ENCODE assay signal across 8 cellular contexts in the genomic region with DNA sequence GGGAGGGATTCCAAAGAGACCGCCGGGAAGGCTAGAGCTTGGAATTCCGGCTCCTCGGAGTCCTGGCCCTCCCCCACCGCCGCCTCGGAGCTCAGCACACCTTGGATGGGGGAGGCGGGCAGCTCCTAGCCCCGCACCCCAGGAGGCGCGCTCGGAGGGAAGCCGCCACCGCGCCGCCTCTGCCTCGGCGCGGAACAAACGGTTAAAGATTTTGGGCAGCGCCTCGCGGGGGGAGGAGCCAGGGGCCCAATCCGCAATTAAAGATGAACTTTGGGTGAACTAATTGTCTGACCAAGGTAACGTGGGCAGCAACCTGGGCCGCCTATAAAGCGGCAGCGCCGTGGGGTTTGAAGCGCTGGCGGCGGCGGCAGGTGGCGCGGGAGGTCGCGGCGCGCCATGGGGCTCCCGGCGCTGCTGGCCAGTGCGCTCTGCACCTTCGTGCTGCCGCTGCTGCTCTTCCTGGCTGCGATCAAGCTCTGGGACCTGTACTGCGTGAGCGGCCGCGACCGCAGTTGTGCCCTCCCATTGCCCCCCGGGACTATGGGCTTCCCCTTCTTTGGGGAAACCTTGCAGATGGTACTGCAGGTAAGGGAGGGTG. TPM values are rescaled to one million over a fixed set of nuclear protein-coding genes. Genes with fewer than 3 reads are reported as not detected.
DNase-seq lines count a peak whose midpoint lies in the region; ATAC-seq and TF ChIP-seq lines count a peak whose summit lies in the region.

A gene with protein sequence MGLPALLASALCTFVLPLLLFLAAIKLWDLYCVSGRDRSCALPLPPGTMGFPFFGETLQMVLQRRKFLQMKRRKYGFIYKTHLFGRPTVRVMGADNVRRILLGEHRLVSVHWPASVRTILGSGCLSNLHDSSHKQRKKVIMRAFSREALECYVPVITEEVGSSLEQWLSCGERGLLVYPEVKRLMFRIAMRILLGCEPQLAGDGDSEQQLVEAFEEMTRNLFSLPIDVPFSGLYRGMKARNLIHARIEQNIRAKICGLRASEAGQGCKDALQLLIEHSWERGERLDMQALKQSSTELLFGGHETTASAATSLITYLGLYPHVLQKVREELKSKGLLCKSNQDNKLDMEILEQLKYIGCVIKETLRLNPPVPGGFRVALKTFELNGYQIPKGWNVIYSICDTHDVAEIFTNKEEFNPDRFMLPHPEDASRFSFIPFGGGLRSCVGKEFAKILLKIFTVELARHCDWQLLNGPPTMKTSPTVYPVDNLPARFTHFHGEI (plus strand): TSS at position 355 of the 598 bp plus-strand sequence. CDS start 42 bp downstream, at position 397.

- TF ChIP-seq POLR2A in body of pancreas (IDR thresholded peaks at IDR 0.05), result no peak

- POLR2A ChIA-PET in Caco-2 (lab: Charles Lee), result interaction anchor here (1.2 kb wide), 1 partner anchor 423 kb away, joined by 3 read pairs; a partner anchor contains a TSS

- TF ChIP-seq CTCF in Caco-2 (IDR thresholded peaks at IDR 0.05; ENCODE audit: insufficient read depth in 1 of 2, low read depth in 1 of 2, low read length in 1 of 2, severe bottlenecking in 1 of 2, unreplicated experiment in 1 of 2) (no peak), dorsolateral prefrontal cortex (IDR thresholded peaks at IDR 0.05 in 54 of 56, conservative IDR thresholded peaks at IDR 0.05 in 2 of 56; ENCODE audit: low read depth in 1 of 56, partially characterized antibody in 56 of 56) (no peak), neural progenitor cell (IDR thresholded peaks at IDR 0.05) (no peak), body of pancreas (IDR thresholded peaks at IDR 0.05) (no peak)

- peak in 1 of 2 experiments; percentile 57 for DNase-seq in Caco-2
- peak; percentile 41 for DNase-seq in NAMALWA (ENCODE audit: low spot score)
- DNase-seq in dorsolateral prefrontal cortex, result no peak
- peak; percentile 70 for DNase-seq in neural progenitor cell (ENCODE audit: low spot score)
- no peak for DNase-seq in NCI-H2196 treated with DMSO at 0.1 percent for 48 hours (lab: John Stamatoyannopoulos, UW; ENCODE audit: unreplicated experiment)
- DNase-seq in NCI-H2196 (lab: John Stamatoyannopoulos, UW; ENCODE audit: unreplicated experiment), result no peak
- no peak for DNase-seq in body of pancreas

- H3K27me3 ChIP-seq in Caco-2 (replicated peaks; ENCODE audit: control insufficient read depth, insufficient read depth, low read length) (peaks cover 2% of the 10 kb centered on the region; the same call in 1 of the 2 replicates), dorsolateral prefrontal cortex (peaks cover 0 to 91% (median 61%) of the 10 kb centered on the region in 45 donors), neural progenitor cell (peaks cover 84% of the 10 kb centered on the region), body of pancreas (peaks cover 0 to 22% of the 10 kb centered on the region in 2 donors)

- H3K27ac Mint-ChIP-seq in Caco-2 (ENCODE audit: unreplicated experiment) (no peak within 1 kb of the TSS), neural progenitor cell (no peak within 1 kb of the TSS)

- ATAC-seq in GM18907 (IDR thresholded peaks at IDR 0.05; ENCODE audit: unreplicated experiment) (no peak), body of pancreas (no peak)

- CTCF ChIA-PET in Caco-2 (lab: Charles Lee), result interaction anchor here (0.7 kb wide), 2 partner anchors 214 to 221 kb away, joined by 3 to 5 read pairs; no protein-coding TSS in a partner anchor

- peaks cover 7% of the 10 kb centered on the region for H3K4me1 Mint-ChIP-seq in Caco-2 (ENCODE audit: low read depth, unreplicated experiment)
- peaks cover 32% of the 10 kb centered on the region for H3K4me1 Mint-ChIP-seq in neural progenitor cell

- H3K9me3 ChIP-seq in Caco-2, result no peaks in the 10 kb centered on the region
- no peaks in the 10 kb centered on the region for H3K9me3 ChIP-seq in neural progenitor cell (ENCODE audit: low read depth)
- H3K9me3 ChIP-seq in body of pancreas, result no peaks in the 10 kb centered on the region

- peaks cover 2% of the 10 kb centered on the region for H3K36me3 Mint-ChIP-seq in Caco-2 (ENCODE audit: insufficient read depth, unreplicated experiment)
- no peaks in the 10 kb centered on the region for H3K36me3 Mint-ChIP-seq in neural progenitor cell

- peak within 1 kb of the TSS; percentile 89 for H3K4me2 ChIP-seq in neural progenitor cell

- H3K27ac ChIP-seq in dorsolateral prefrontal cortex (peak within 1 kb of the TSS in 1 of 59 donors; percentile 2), neural progenitor cell (no peak within 1 kb of the TSS), body of pancreas (no peak within 1 kb of the TSS)

- intact Hi-C loops in Caco-2 (cut with micrococcal nuclease; ENCODE audit: unreplicated experiment), result loop anchor here (2.0 kb wide), 2 partner anchors 189 to 215 kb away; no protein-coding TSS in a partner anchor
- intact Hi-C loops in dorsolateral prefrontal cortex (cut with DNase I), result no loop called here
- intact Hi-C loops in body of pancreas (cut with DNase I), result no loop called here

- H3K4me3 Mint-ChIP-seq in Caco-2 (ENCODE audit: unreplicated experiment), result peak within 1 kb of the TSS; percentile 74
- H3K4me3 Mint-ChIP-seq in neural progenitor cell, result peak within 1 kb of the TSS; percentile 87

- peak within 1 kb of the TSS; percentile 91 for H2AFZ ChIP-seq in neural progenitor cell (replicated peaks)

- peaks cover 28% of the 10 kb centered on the region for H3F3A ChIP-seq in neural progenitor cell (ENCODE audit: low read depth)

- H3K4me3 ChIP-seq in Caco-2 (ENCODE audit: low read depth, low read length), result peak within 1 kb of the TSS; percentile 62
- peak within 1 kb of the TSS; percentile 8 to 68 (median 50) for H3K4me3 ChIP-seq in dorsolateral prefrontal cortex
- H3K4me3 ChIP-seq in neural progenitor cell, result peak within 1 kb of the TSS; percentile 66
- H3K4me3 ChIP-seq in body of pancreas, result no peak within 1 kb of the TSS

- WGBS in body of pancreas, 2 donors, result 0 to 4% methylated on average over 5 to 43 of the region's 51 CpGs

- peaks cover 30% of the 10 kb centered on the region for H3K4me1 ChIP-seq in Caco-2
- H3K4me1 ChIP-seq in neural progenitor cell, result peaks cover 17% of the 10 kb centered on the region
- peaks cover 31% of the 10 kb centered on the region for H3K4me1 ChIP-seq in body of pancreas

- H3K36me3 ChIP-seq in Caco-2 (ENCODE audit: control insufficient read depth, insufficient read depth, low read length), result no peaks in the 10 kb centered on the region
- H3K36me3 ChIP-seq in neural progenitor cell, result no peaks in the 10 kb centered on the region
- H3K36me3 ChIP-seq in body of pancreas (replicated peaks in 1 of 2; ENCODE audit: insufficient read depth in 1 of 2, low read depth in 2 of 2), result no peaks in the 10 kb centered on the region

- H3K9me3 Mint-ChIP-seq in Caco-2 (ENCODE audit: unreplicated experiment) (no peaks in the 10 kb centered on the region), neural progenitor cell (peaks cover 1% of the 10 kb centered on the region)

- no peak within 1 kb of the TSS for H3K9ac ChIP-seq in neural progenitor cell

- H3K79me2 ChIP-seq in neural progenitor cell (ENCODE audit: low read depth), result peaks cover 48% of the 10 kb centered on the region

- peaks cover 40% of the 10 kb centered on the region for H4K20me1 ChIP-seq in neural progenitor cell (ENCODE audit: low read depth)

- peaks cover 9% of the 10 kb centered on the region for H3K27me3 Mint-ChIP-seq in Caco-2 (ENCODE audit: insufficient read depth, unreplicated experiment)
- peaks cover 67% of the 10 kb centered on the region for H3K27me3 Mint-ChIP-seq in neural progenitor cell (ENCODE audit: insufficient read depth, low read depth)

- no TSS peak for BruUV-seq in Caco-2 (replicated peaks; lab: Mats Ljungman, UMichigan)

RNA-seq across cellular contexts. Expression of the gene that starts here (rescaled TPM):
- total RNA-seq in Caco-2 (2022) (0.82 and 0.93 TPM in 2 replicates), dorsolateral prefrontal cortex (1 to 10 TPM in 100 of 120 experiments, under 1 TPM in 18, not detected in 2; 0.28 to 6.1 (median 1.9) TPM), neural progenitor cell (ENCODE audit: low replicate concordance) (6.7 and 8.4 TPM in 2 replicates), body of pancreas (1 to 10 TPM in 1 of 2 donors, not detected in 1; 5.6 TPM)

Comparison
In these comparisons a context has a peak if more than half of its experiments do, and no peak if none do; other contexts are left out.
1. DNase-seq: peak in NAMALWA (single experiment) and neural progenitor cell (single experiment); none in dorsolateral prefrontal cortex (0 of 10), NCI-H2196 treated with DMSO at 0.1 percent for 48 hours (single experiment), NCI-H2196 (single experiment) and body of pancreas (0 of 4).
2. H3K4me3 ChIP-seq: peak in Caco-2 (single experiment), dorsolateral prefrontal cortex (59 of 59) and neural progenitor cell (single experiment); none in body of pancreas (0 of 2).